In genomic region chr1:32798191-32798590, GRCh38 we compare ENCODE assay signal across 16 cellular contexts. TPM values are rescaled to one million over a fixed set of nuclear protein-coding genes. Genes with fewer than 3 reads are reported as not detected.
DNase-seq lines count a peak whose midpoint lies in the region; ATAC-seq, FAIRE-seq and TF ChIP-seq lines count a peak whose summit lies in the region.
"Had no signal": no experiment of that assay in that cellular context is flagged by ENCODE, and none has a peak within 500 bp of the region (broad histone marks: within the 10 kb centered on the region; RNA-seq: fewer than 3 reads in every experiment).

No MANE protein-coding gene starts in this region.

- intact Hi-C loops in PC-3 (cut with micrococcal nuclease), result loop anchor here (2.0 kb wide), 1 partner anchor 19 kb away; the partner anchor contains the start of genes S100PBP and YARS1

- no peaks in the 10 kb centered on the region for H3K9me2 ChIP-seq in PC-3 (replicated peaks; ENCODE audit: low read length)

- H3K36me3 ChIP-seq in PC-3 (ENCODE audit: low read depth, low read length), result peaks cover 13% of the 10 kb centered on the region; the same call in 1 of the 2 replicates
- peaks cover 8% of the 10 kb centered on the region for H3K36me3 ChIP-seq in astrocyte (ENCODE audit: insufficient read depth, low read length)

- H3K9me3 Mint-ChIP-seq in astrocyte (ENCODE audit: unreplicated experiment) (no peaks in the 10 kb centered on the region), mesothelial cell of epicardium (peaks cover 6% of the 10 kb centered on the region)

- H2AFZ ChIP-seq in PC-3 (ENCODE audit: low read length) (no peak overlapping the region), astrocyte (ENCODE audit: low read depth, low read length) (no peak overlapping the region)

- H3K4me1 Mint-ChIP-seq in astrocyte (ENCODE audit: low read depth, unreplicated experiment), result peaks cover 21% of the 10 kb centered on the region
- H3K4me1 Mint-ChIP-seq in mesothelial cell of epicardium, result peaks cover 16% of the 10 kb centered on the region

- peaks cover 68% of the 10 kb centered on the region for H3K4me1 ChIP-seq in PC-3 (ENCODE audit: insufficient read depth, low read length)
- H3K4me1 ChIP-seq in astrocyte (ENCODE audit: insufficient read depth, low read length), result peaks cover 46% of the 10 kb centered on the region

- H3K4me3 Mint-ChIP-seq in astrocyte (ENCODE audit: unreplicated experiment) (no peak overlapping the region), mesothelial cell of epicardium (no peak overlapping the region)

- POLR2A ChIA-PET in PC-3 (lab: Charles Lee; ENCODE audit: unreplicated experiment), result no interaction called here

- CTCF ChIA-PET in PC-3 (lab: Charles Lee), result no interaction called here

- H3K36me3 Mint-ChIP-seq in astrocyte (ENCODE audit: low read depth, unreplicated experiment) (peaks cover 32% of the 10 kb centered on the region), mesothelial cell of epicardium (peaks cover 40% of the 10 kb centered on the region)

- H4K20me1 ChIP-seq in PC-3 (ENCODE audit: low read length), result 0 out of 2 replicates have a peak, but pooled peaks cover 3% of the 10 kb centered on the region
- H4K20me1 ChIP-seq in astrocyte (ENCODE audit: insufficient read depth, low read length), result peaks cover 4% of the 10 kb centered on the region

- no peak for FAIRE-seq in astrocyte (lab: Jason Lieb, UNC)
- FAIRE-seq: endometrium had no signal

- ATAC-seq in PC-3 (peak; percentile 73), HG03442 (IDR thresholded peaks at IDR 0.05; ENCODE audit: unreplicated experiment) (no peak)

- peaks cover 27% of the 10 kb centered on the region for H3F3A ChIP-seq in PC-3 (ENCODE audit: low read length, unreplicated experiment)

- H3K27me3 ChIP-seq in PC-3 (ENCODE audit: low read length) (no peaks in the 10 kb centered on the region), astrocyte (ENCODE audit: insufficient read depth, low read length) (no peaks in the 10 kb centered on the region)

- H3K4me3 ChIP-seq in PC-3 (ENCODE audit: low read length) (peak overlapping the region; percentile 44), astrocyte (ENCODE audit: insufficient read depth, low read depth, low read length) (no peak overlapping the region)

- peaks cover 26% of the 10 kb centered on the region for H3K79me2 ChIP-seq in PC-3 (ENCODE audit: low read length)
- H3K79me2 ChIP-seq in astrocyte (ENCODE audit: insufficient read depth, low read length), result peaks cover 27% of the 10 kb centered on the region

- H3K27ac Mint-ChIP-seq in astrocyte (ENCODE audit: unreplicated experiment), result no peak overlapping the region
- H3K27ac Mint-ChIP-seq in mesothelial cell of epicardium, result peak overlapping the region; percentile 85

- H3K27ac ChIP-seq in PC-3 (ENCODE audit: low read length), result peak overlapping the region; percentile 93
- peak overlapping the region; percentile 93 for H3K27ac ChIP-seq in astrocyte (ENCODE audit: low read depth, low read length)

- H3K9ac ChIP-seq in PC-3 (ENCODE audit: low read length), result peak overlapping the region; percentile 70
- peak overlapping the region; percentile 77 for H3K9ac ChIP-seq in astrocyte (ENCODE audit: low read length)

- H3K27me3 Mint-ChIP-seq in astrocyte (ENCODE audit: low read depth, unreplicated experiment) (no peaks in the 10 kb centered on the region), mesothelial cell of epicardium (ENCODE audit: low read depth) (no peaks in the 10 kb centered on the region)

- DNase-seq in Daoy (ENCODE audit: low read depth), result peak; percentile 75
- peak; percentile 97 for DNase-seq in PC-3
- DNase-seq in astrocyte (ENCODE audit: low read depth), result peak; percentile 85
- DNase-seq in mesothelial cell of epicardium (ENCODE audit: low spot score in 2 of 2, unreplicated experiment in 2 of 2), result no peak
- no peak for DNase-seq in AG08395 (ENCODE audit: low spot score)
- DNase-seq in NCI-H2196 treated with DMSO at 0.1 percent for 48 hours (lab: John Stamatoyannopoulos, UW; ENCODE audit: unreplicated experiment), result no peak
- no peak for DNase-seq in OCI-M1 (lab: John Stamatoyannopoulos, UW)
- DNase-seq: activated CD4-positive, alpha-beta T cell treated with anti-CD3 and anti-CD28 coated beads for 1 hour; hypothalamus; NCI-H1048; NCI-H526; SHP77 treated with DMSO at 0.1 percent for 48 hours; stimulated activated CD4-positive, alpha-beta T cell treated with anti-CD3 and anti-CD28 coated beads, Interleukin-4, amount 100 ng/mL, for 4 hours; substantia nigra had no signal

- no peaks in the 10 kb centered on the region for H3K9me3 ChIP-seq in PC-3 (ENCODE audit: low read length)
- H3K9me3 ChIP-seq in astrocyte (ENCODE audit: insufficient read depth, low read depth, low read length), result no peaks in the 10 kb centered on the region

- BruUV-seq in PC-3 (replicated peaks; lab: Mats Ljungman, UMichigan), result no TSS peak

- H3K4me2 ChIP-seq in PC-3 (ENCODE audit: low read length) (peak overlapping the region; percentile 76), astrocyte (ENCODE audit: low read length) (peak overlapping the region; percentile 76)

- no peak for TF ChIP-seq CTCF in PC-3 (conservative IDR thresholded peaks at IDR 0.05; ENCODE audit: low read depth, low read length)
- no peak for TF ChIP-seq CTCF in astrocyte (IDR thresholded peaks at IDR 0.05; ENCODE audit: insufficient read depth, low read depth, low read length)
- no peak for TF ChIP-seq CTCF in mesothelial cell of epicardium (IDR thresholded peaks at IDR 0.05; ENCODE audit: unreplicated experiment)

RNA-seq across cellular contexts. Expression of gene YARS1, which starts 19.0 kb away (rescaled TPM):
- total RNA-seq in Daoy (2014; rRNA removed; shearing (Covaris generic)), result 107 and 146 TPM in 2 replicates
- total RNA-seq in PC-3 (2014; rRNA removed) (108 and 115 TPM in 2 replicates), astrocyte (214 and 219 TPM in 2 replicates), mesothelial cell of epicardium (101 to 105 TPM (median 101 TPM) in 3 replicates)

RNA-seq across cellular contexts. Expression of gene S100PBP, which starts 19.3 kb away (rescaled TPM):
- 34.9 and 59.5 TPM in 2 replicates for total RNA-seq in Daoy (2014; rRNA removed; shearing (Covaris generic))
- total RNA-seq in PC-3 (2014; rRNA removed), result 13.2 and 13.8 TPM in 2 replicates
- total RNA-seq in astrocyte, result 39.9 and 40.3 TPM in 2 replicates
- 61.8 to 66.8 TPM (median 62.1 TPM) in 3 replicates for total RNA-seq in mesothelial cell of epicardium

Comparison
In these comparisons a context has a peak if more than half of its experiments do, and no peak if none do; other contexts are left out.
1. DNase-seq: peak in Daoy (single experiment), PC-3 (single experiment) and astrocyte (single experiment); none in mesothelial cell of epicardium (0 of 2), AG08395 (single experiment), NCI-H2196 treated with DMSO at 0.1 percent for 48 hours (single experiment) and OCI-M1 (single experiment).